In the genomic region with DNA sequence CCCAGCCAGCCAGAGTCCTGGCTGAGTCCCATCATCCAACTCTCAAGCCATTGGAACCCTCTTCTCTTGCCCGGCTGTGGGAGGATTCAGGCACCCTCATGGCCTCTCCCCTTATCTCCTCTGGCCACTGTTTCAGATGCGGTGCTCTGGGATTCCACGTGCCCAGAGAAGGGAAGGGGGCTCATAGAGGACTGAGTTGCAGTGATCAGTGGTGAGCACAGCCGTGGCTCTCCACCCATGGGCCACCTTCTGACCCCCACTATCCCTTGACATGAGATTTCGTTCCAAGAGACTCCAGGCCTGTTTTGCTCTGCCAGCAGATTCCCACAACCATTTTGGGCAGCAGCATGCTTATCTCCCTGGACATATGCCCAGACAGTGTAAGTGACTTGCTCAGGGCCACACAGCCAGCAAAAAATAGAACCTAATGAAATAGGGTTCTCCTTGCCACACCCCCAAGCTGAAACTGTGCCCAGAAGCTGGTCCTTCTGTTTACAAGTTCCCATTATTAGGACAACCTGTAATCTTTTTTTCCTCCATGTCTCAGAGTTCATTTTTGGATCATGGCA, we compare ENCODE assay signal across 11 cellular contexts. TPM values are rescaled to one million over a fixed set of nuclear protein-coding genes. Genes with fewer than 3 reads are reported as not detected.
DNase-seq lines count a peak whose midpoint lies in the region; ATAC-seq and TF ChIP-seq lines count a peak whose summit lies in the region.
"Had no signal": no experiment of that assay in that cellular context is flagged by ENCODE, and none has a peak within 500 bp of the region (broad histone marks: within the 10 kb centered on the region; RNA-seq: fewer than 3 reads in every experiment).

No MANE protein-coding gene starts in this region.

- intact Hi-C loops in spleen (cut with DNase I; ENCODE audit: low total_unique reads): no loop called here

- H3K4me3 Mint-ChIP-seq in mesothelial cell of epicardium: no peak overlapping the region

- TF ChIP-seq CTCF in spleen (IDR thresholded peaks at IDR 0.05 in 8 of 11, conservative IDR thresholded peaks at IDR 0.05 in 3 of 11) (no peak), mesothelial cell of epicardium (IDR thresholded peaks at IDR 0.05; ENCODE audit: unreplicated experiment) (no peak)

- H3K4me1 ChIP-seq in spleen: peaks cover 9 to 95% (median 67%) of the 10 kb centered on the region in 6 donors

- peaks cover 0 to 9% (median 0%) of the 10 kb centered on the region in 7 donors for H3K27me3 ChIP-seq in spleen (replicated peaks in 1 of 7)

- peaks cover 2% of the 10 kb centered on the region for H3K36me3 Mint-ChIP-seq in mesothelial cell of epicardium

- TF ChIP-seq POLR2A in GM19099 (IDR thresholded peaks at IDR 0.05; ENCODE audit: extremely low read depth, insufficient read length, low read depth) (peak; percentile 16), spleen (IDR thresholded peaks at IDR 0.05) (no peak)

- DNase-seq in caudate nucleus (lab: John Stamatoyannopoulos, UW): no peak
- DNase-seq in hepatic stellate cell (ENCODE audit: low spot score): peak; percentile 74
- no peak for DNase-seq in spleen
- no peak for DNase-seq in mesothelial cell of epicardium (ENCODE audit: low spot score in 2 of 2, unreplicated experiment in 2 of 2)
- no peak for DNase-seq in NK-92 (lab: John Stamatoyannopoulos, UW; ENCODE audit: unreplicated experiment)
- no peak for DNase-seq in GF-D8 (lab: John Stamatoyannopoulos, UW)
- DNase-seq: stimulated activated CD8-positive, alpha-beta memory T cell treated with anti-CD3 and anti-CD28 coated beads, Interleukin-4, amount 100 ng/mL, for 48 hours had no signal

- peaks cover 12% of the 10 kb centered on the region for H3K27me3 Mint-ChIP-seq in mesothelial cell of epicardium (ENCODE audit: low read depth)
- H3K27me3 Mint-ChIP-seq: progenitor cell of endocrine pancreas had no signal

- H3K27ac ChIP-seq in caudate nucleus (ENCODE audit: low read depth, low read length) (peak overlapping the region; percentile 52), spleen (peak overlapping the region in 7 of 8 donors; percentile 68 to 89 (median 85))

- H3K27ac Mint-ChIP-seq in mesothelial cell of epicardium: no peak overlapping the region
- H3K27ac Mint-ChIP-seq: activated naive CD4-positive, alpha-beta T cell treated with anti-CD3 and anti-CD28 coated beads, Interleukin-2, amount 50 U/mL, for 72 hours; progenitor cell of endocrine pancreas had no signal

- no peaks in the 10 kb centered on the region for H3K9me3 ChIP-seq in spleen

- peaks cover 7% of the 10 kb centered on the region for H3K4me1 Mint-ChIP-seq in mesothelial cell of epicardium

- H3K4me3 ChIP-seq in spleen: peak overlapping the region in 6 of 8 donors; percentile 50 to 80 (median 54)

- no peaks in the 10 kb centered on the region for H3K9me3 Mint-ChIP-seq in mesothelial cell of epicardium
- H3K9me3 Mint-ChIP-seq: activated naive CD4-positive, alpha-beta T cell treated with anti-CD3 and anti-CD28 coated beads, Interleukin-2, amount 50 U/mL, for 72 hours had no signal

- 59 to 78% (median 62%) methylated on average over 4 to 5 of the region's 5 CpGs for WGBS in spleen, 5 donors

- no peak for ATAC-seq in GM19328 (IDR thresholded peaks at IDR 0.05; ENCODE audit: unreplicated experiment)

- H3K36me3 ChIP-seq in spleen: peaks cover 0 to 58% (median 22%) of the 10 kb centered on the region in 6 donors

RNA-seq across cellular contexts. Expression of a gene that starts 2.7 kb away (rescaled TPM):
- total RNA-seq in spleen (100 to 1,000 TPM in 6 of 7 donors, 10 to 100 TPM in 1; 78.7 to 886 (median 416) TPM), mesothelial cell of epicardium (2.0 to 2.6 TPM (median 2.4 TPM) in 3 replicates)
- polyA plus RNA-seq in spleen: 100 to 1,000 TPM; 158 to 261 (median 256) TPM

RNA-seq across cellular contexts. Expression of a gene that starts 57.7 kb away (rescaled TPM):
- 100 to 1,000 TPM; 179 to 260 (median 218) TPM for total RNA-seq in spleen
- polyA plus RNA-seq in spleen: 100 to 1,000 TPM in 1 of 3 donors, 10 to 100 TPM in 2; 67.7 to 149 (median 95.9) TPM
- total RNA-seq in mesothelial cell of epicardium: 80.4 to 84.1 TPM (median 81.8 TPM) in 3 replicates

Comparison
In these comparisons a context has a peak if more than half of its experiments do, and no peak if none do; other contexts are left out.
1. RNA of a gene that starts 2.7 kb away (total RNA-seq): 78.7 to 886 TPM in spleen; 2.0 to 2.6 TPM in mesothelial cell of epicardium; every median in the first group is over 10 times any median in the second.